ENCODE assay signal across 8 cellular contexts in genomic region chr19:16197188-16197621, GRCh38. TPM values are rescaled to one million over a fixed set of nuclear protein-coding genes. Genes with fewer than 3 reads are reported as not detected.
DNase-seq lines count a peak whose midpoint lies in the region; ATAC-seq and TF ChIP-seq lines count a peak whose summit lies in the region.

No MANE protein-coding gene starts in this region.

- peak overlapping the region; percentile 97 for H3K4me3 ChIP-seq in Karpas-422 (ENCODE audit: low read length)
- H3K4me3 ChIP-seq in mammary epithelial cell (replicated peaks in 1 of 3; ENCODE audit: insufficient read depth in 1 of 3, low read depth in 2 of 3, low read length in 3 of 3): peak overlapping the region; percentile 86 to 99 (median 95)
- no peak overlapping the region for H3K4me3 ChIP-seq in mucosa of descending colon

- in situ Hi-C loops in mammary epithelial cell (cut with MboI; ENCODE audit: low sequenced_read_pairs in 2 of 2): loop anchor here in 1 of 2 donors (25.0 kb wide), 2 partner anchors 385 to 560 kb away; partner anchors contain the start of genes CYP4F3 and OR10H1

- DNase-seq in EH (ENCODE audit: low read depth): peak; percentile 96
- peak; percentile 52 for DNase-seq in Karpas-422
- peak; percentile 54 for DNase-seq in mammary epithelial cell
- DNase-seq in mucosa of descending colon: peak in 1 of 3 donors; percentile 45
- DNase-seq in stimulated activated naive CD4-positive, alpha-beta T cell (lab: John Stamatoyannopoulos, UW): no peak
- DNase-seq in ureter (ENCODE audit: low spot score): no peak
- no peak for DNase-seq in pons (ENCODE audit: low spot score)
- DNase-seq in mesenteric fat pad (ENCODE audit: low spot score): no peak

- H3K79me2 ChIP-seq in Karpas-422 (ENCODE audit: low read length): peaks cover 35% of the 10 kb centered on the region
- peaks cover 42% of the 10 kb centered on the region for H3K79me2 ChIP-seq in mammary epithelial cell (ENCODE audit: insufficient read depth, low read length)

- no peak overlapping the region for H2AFZ ChIP-seq in Karpas-422 (ENCODE audit: low read length)
- H2AFZ ChIP-seq in mammary epithelial cell (ENCODE audit: low read depth, low read length): peak overlapping the region; percentile 76

- no peaks in the 10 kb centered on the region for H3K9me2 ChIP-seq in Karpas-422 (replicated peaks; ENCODE audit: insufficient read depth, low read length)

- dilution Hi-C loops in mammary epithelial cell (cut with HindIII; ENCODE audit: low sequenced_read_pairs): loop anchor here (10.0 kb wide), 1 partner anchor 58 kb away; no protein-coding TSS in a partner anchor

- H3K9ac ChIP-seq in Karpas-422 (ENCODE audit: low read length): peak overlapping the region; percentile 93
- H3K9ac ChIP-seq in mammary epithelial cell (ENCODE audit: insufficient read depth, low read length): peak overlapping the region; percentile 45

- H3K27ac ChIP-seq in Karpas-422 (ENCODE audit: low read length): peak overlapping the region; percentile 72
- peak overlapping the region; percentile 11 for H3K27ac ChIP-seq in mammary epithelial cell (ENCODE audit: insufficient read depth, low read depth, low read length)

- H3K4me2 ChIP-seq in Karpas-422 (ENCODE audit: low read depth, low read length, poor library complexity, severe bottlenecking) (peak overlapping the region; percentile 85), mammary epithelial cell (ENCODE audit: insufficient read depth, low read depth, low read length) (peak overlapping the region; percentile 73)

- H3K36me3 ChIP-seq in Karpas-422 (ENCODE audit: insufficient read depth, low read length) (no peaks in the 10 kb centered on the region), mammary epithelial cell (ENCODE audit: insufficient read depth, low read length) (peaks cover 7% of the 10 kb centered on the region), mucosa of descending colon (ENCODE audit: low read depth) (no peaks in the 10 kb centered on the region)

- BruUV-seq in mammary epithelial cell (replicated peaks; lab: Mats Ljungman, UMichigan): TSS peak; percentile 98

- TF ChIP-seq CTCF in mammary epithelial cell (conservative IDR thresholded peaks at IDR 0.05 in 1 of 2, IDR thresholded peaks at IDR 0.05 in 1 of 2; ENCODE audit: extremely low read depth in 1 of 2, insufficient read depth in 1 of 2, low read depth in 1 of 2, low read length in 2 of 2) (no peak), mucosa of descending colon (IDR thresholded peaks at IDR 0.05) (no peak)

- H3K4me1 ChIP-seq in Karpas-422 (ENCODE audit: low read length) (peaks cover 27% of the 10 kb centered on the region), mammary epithelial cell (ENCODE audit: insufficient read depth, low read length) (peaks cover 25% of the 10 kb centered on the region), mucosa of descending colon (ENCODE audit: low read depth) (peaks cover 23% of the 10 kb centered on the region)

- peak; percentile 80 for ATAC-seq in mucosa of descending colon

- H4K20me1 ChIP-seq in Karpas-422 (ENCODE audit: insufficient read depth, low read depth, low read length): no peaks in the 10 kb centered on the region; the same call in 1 of the 2 replicates
- H4K20me1 ChIP-seq in mammary epithelial cell (ENCODE audit: insufficient read depth, low read length): no peaks in the 10 kb centered on the region

- H3K9me3 ChIP-seq in Karpas-422 (ENCODE audit: low read length) (no peaks in the 10 kb centered on the region), mammary epithelial cell (replicated peaks; ENCODE audit: insufficient read depth, low read length) (no peaks in the 10 kb centered on the region), mucosa of descending colon (no peaks in the 10 kb centered on the region)

- no peaks in the 10 kb centered on the region for H3K27me3 ChIP-seq in Karpas-422 (ENCODE audit: low read length)
- no peaks in the 10 kb centered on the region for H3K27me3 ChIP-seq in mammary epithelial cell (ENCODE audit: insufficient read depth, low read length)

- intact Hi-C loops in mammary epithelial cell (cut with micrococcal nuclease) (no loop called here), mucosa of descending colon (cut with DNase I, micrococcal nuclease) (no loop called here)

- 43% methylated on average over 2 of the region's 2 CpGs for WGBS in mammary epithelial cell (ENCODE audit: low coverage, missing lambda C conversion rate)

- CTCF ChIA-PET in mammary epithelial cell (lab: Charles Lee; ENCODE audit: low non-redundant PET): interaction anchor here (0.6 to 1.5 kb wide), 2 partner anchors 12 to 356 kb away, joined by 3 to 4 read pairs; partner anchors contain the start of gene FAM32A

RNA-seq across cellular contexts. Expression of gene AP1M1, which starts 0.5 kb away (rescaled TPM):
- 43.3 and 68.5 TPM in 2 replicates for total RNA-seq in Karpas-422 (2014; rRNA removed; shearing (Covaris generic); ENCODE audit: low replicate concordance)
- total RNA-seq in mammary epithelial cell (10 to 100 TPM; 60.7 to 66.1 TPM), mucosa of descending colon (10 to 100 TPM; 26.3 to 59.3 (median 33.2) TPM), ureter (56.6 TPM), mesenteric fat pad (110 TPM)
- 74.9 TPM for polyA plus RNA-seq in mammary epithelial cell
- polyA minus RNA-seq in mammary epithelial cell: 70.4 TPM

RNA-seq across cellular contexts. Expression of gene FAM32A, which starts 12.0 kb away (rescaled TPM):
- 55.7 and 92.2 TPM in 2 replicates for total RNA-seq in Karpas-422 (2014; rRNA removed; shearing (Covaris generic); ENCODE audit: low replicate concordance)
- total RNA-seq in mammary epithelial cell: 10 to 100 TPM; 57.3 to 59.5 TPM
- polyA plus RNA-seq in mammary epithelial cell: 90.5 TPM
- 28.6 TPM for polyA minus RNA-seq in mammary epithelial cell
- 10 to 100 TPM; 77.1 to 88.3 (median 77.8) TPM for total RNA-seq in mucosa of descending colon
- total RNA-seq in ureter: 50.8 TPM
- total RNA-seq in mesenteric fat pad: 59.4 TPM

RNA-seq across cellular contexts. Expression of gene CIB3, which starts 23.9 kb away (rescaled TPM):
- total RNA-seq in Karpas-422 (2014; rRNA removed; shearing (Covaris generic); ENCODE audit: low replicate concordance): not detected in 2 replicates
- total RNA-seq in mammary epithelial cell: not detected
- polyA plus RNA-seq in mammary epithelial cell: not detected
- not detected for polyA minus RNA-seq in mammary epithelial cell
- not detected for total RNA-seq in mucosa of descending colon
- total RNA-seq in ureter: not detected
- total RNA-seq in mesenteric fat pad: not detected

RNA-seq across cellular contexts. Expression of gene HSH2D, which starts 53.7 kb away (rescaled TPM):
- total RNA-seq in Karpas-422 (2014; rRNA removed; shearing (Covaris generic); ENCODE audit: low replicate concordance): 22.7 and 27.4 TPM in 2 replicates
- under 1 TPM; under 0.01 to 0.28 TPM for total RNA-seq in mammary epithelial cell
- 0.03 TPM for polyA plus RNA-seq in mammary epithelial cell
- polyA minus RNA-seq in mammary epithelial cell: not detected
- total RNA-seq in mucosa of descending colon: 10 to 100 TPM in 2 of 3 donors, 1 to 10 TPM in 1; 8.6 to 23.0 (median 21.5) TPM
- 10.6 TPM for total RNA-seq in ureter
- total RNA-seq in mesenteric fat pad: 1.2 TPM

Comparison
In these comparisons a context has a peak if more than half of its experiments do, and no peak if none do; other contexts are left out.
1. DNase-seq: peak in EH (single experiment), Karpas-422 (single experiment) and mammary epithelial cell (single experiment); none in stimulated activated naive CD4-positive, alpha-beta T cell (0 of 6), ureter (single experiment), pons (single experiment) and mesenteric fat pad (single experiment).